ENCODE assay signal across 8 cellular contexts in the genomic region with DNA sequence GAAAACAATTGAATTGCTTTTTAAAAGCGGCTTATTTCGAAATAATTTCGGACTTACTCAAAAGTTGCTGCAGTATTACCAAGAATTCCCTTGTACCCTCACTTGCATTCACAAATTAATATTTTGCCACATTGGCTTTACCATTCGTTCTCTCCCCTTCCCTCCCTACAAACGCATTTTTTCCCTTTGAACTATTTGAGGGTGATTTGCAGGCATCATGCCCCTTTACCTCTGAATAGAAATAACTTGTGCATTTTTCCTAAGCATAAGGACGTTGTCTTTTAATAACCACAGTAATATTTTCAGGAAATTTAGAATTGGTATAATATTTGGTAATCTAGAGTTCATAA. TPM values are rescaled to one million over a fixed set of nuclear protein-coding genes. Genes with fewer than 3 reads are reported as not detected.
DNase-seq lines count a peak whose midpoint lies in the region; ATAC-seq and TF ChIP-seq lines count a peak whose summit lies in the region.

No MANE protein-coding gene starts in this region.

- TF ChIP-seq CTCF in left lung (IDR thresholded peaks at IDR 0.05) (no peak), thyroid gland (IDR thresholded peaks at IDR 0.05) (no peak)

- H3K36me3 Mint-ChIP-seq in activated CD4-positive, alpha-beta T cell treated with anti-CD3 and anti-CD28 coated beads, Interleukin-2, amount 10 ng/mL, durations not matched to agents 7 days and 5 days (ENCODE audit: low read depth) = peaks cover 27% of the 10 kb centered on the region
- H3K36me3 Mint-ChIP-seq in activated naive CD8-positive, alpha-beta T cell treated with anti-CD3 and anti-CD28 coated beads for 36 hours = peaks cover 20% of the 10 kb centered on the region

- H3K9me3 Mint-ChIP-seq in activated CD4-positive, alpha-beta T cell treated with anti-CD3 and anti-CD28 coated beads, Interleukin-2, amount 10 ng/mL, durations not matched to agents 7 days and 5 days = no peaks in the 10 kb centered on the region
- H3K9me3 Mint-ChIP-seq in activated naive CD8-positive, alpha-beta T cell treated with anti-CD3 and anti-CD28 coated beads for 36 hours = no peaks in the 10 kb centered on the region

- peak overlapping the region; percentile 69 for H3K4me3 ChIP-seq in left lung
- H3K4me3 ChIP-seq in thyroid gland (replicated peaks in 1 of 3) = peak overlapping the region; percentile 71 to 92 (median 91)

- no peak for TF ChIP-seq POLR2A in thyroid gland (IDR thresholded peaks at IDR 0.05)

- H3K36me3 ChIP-seq in left lung = peaks cover 0 to 22% of the 10 kb centered on the region in 2 donors
- H3K36me3 ChIP-seq in thyroid gland = peaks cover 16 to 17% of the 10 kb centered on the region in 2 donors

- ATAC-seq in left lung = no peak
- no peak for ATAC-seq in HG02840 (IDR thresholded peaks at IDR 0.05; ENCODE audit: low FRiP score, unreplicated experiment)
- no peak for ATAC-seq in activated CD4-positive, CD25-positive, alpha-beta regulatory T cell treated with anti-CD3 and anti-CD28 coated beads, Interleukin-2, amount 50 U/mL, for 24 hours

- WGBS in thyroid gland, 2 donors = 2 to 4% methylated on average over 6 of the region's 6 CpGs

- H3K27me3 Mint-ChIP-seq in activated CD4-positive, alpha-beta T cell treated with anti-CD3 and anti-CD28 coated beads, Interleukin-2, amount 10 ng/mL, durations not matched to agents 7 days and 5 days = no peaks in the 10 kb centered on the region
- H3K27me3 Mint-ChIP-seq in activated naive CD8-positive, alpha-beta T cell treated with anti-CD3 and anti-CD28 coated beads for 36 hours = no peaks in the 10 kb centered on the region

- peak overlapping the region; percentile 85 for H3K27ac Mint-ChIP-seq in activated CD4-positive, alpha-beta T cell treated with anti-CD3 and anti-CD28 coated beads, Interleukin-2, amount 10 ng/mL, durations not matched to agents 7 days and 5 days
- H3K27ac Mint-ChIP-seq in activated naive CD8-positive, alpha-beta T cell treated with anti-CD3 and anti-CD28 coated beads for 36 hours = peak overlapping the region; percentile 36

- peak overlapping the region in 1 of 2 donors; percentile 70 for H3K27ac ChIP-seq in left lung
- no peak overlapping the region for H3K27ac ChIP-seq in thyroid gland

- DNase-seq in activated CD4-positive, alpha-beta T cell treated with anti-CD3 and anti-CD28 coated beads, Interleukin-2, amount 10 ng/mL, durations not matched to agents 7 days and 5 days = no peak
- DNase-seq in activated CD4-positive, alpha-beta T cell treated with anti-CD3 and anti-CD28 coated beads, Interleukin-2, amount 50 U/mL, for 48 hours = no peak
- DNase-seq in activated naive CD8-positive, alpha-beta T cell treated with anti-CD3 and anti-CD28 coated beads for 36 hours = no peak
- DNase-seq in left lung = no peak
- DNase-seq in thyroid gland = no peak
- DNase-seq in cerebellar nuclear complex (lab: John Stamatoyannopoulos, UW) = no peak

- H3K4me3 Mint-ChIP-seq in activated CD4-positive, alpha-beta T cell treated with anti-CD3 and anti-CD28 coated beads, Interleukin-2, amount 10 ng/mL, durations not matched to agents 7 days and 5 days = peak overlapping the region; percentile 95
- peak overlapping the region; percentile 93 for H3K4me3 Mint-ChIP-seq in activated naive CD8-positive, alpha-beta T cell treated with anti-CD3 and anti-CD28 coated beads for 36 hours

- CTCF ChIA-PET in activated CD4-positive, alpha-beta T cell treated with anti-CD3 and anti-CD28 coated beads, Interleukin-2, amount 10 ng/mL, durations not matched to agents 7 days and 5 days (lab: Charles Lee) = no interaction called here

- intact Hi-C loops in left lung (cut with DNase I) = no loop called here
- intact Hi-C loops in thyroid gland (cut with DNase I) = no loop called here

- POLR2A ChIA-PET in activated CD4-positive, alpha-beta T cell treated with anti-CD3 and anti-CD28 coated beads, Interleukin-2, amount 10 ng/mL, durations not matched to agents 7 days and 5 days (lab: Charles Lee) = no interaction called here

- no peaks in the 10 kb centered on the region for H3K27me3 ChIP-seq in left lung
- H3K27me3 ChIP-seq in thyroid gland = no peaks in the 10 kb centered on the region

- H3K9me3 ChIP-seq in left lung = no peaks in the 10 kb centered on the region
- H3K9me3 ChIP-seq in thyroid gland = no peaks in the 10 kb centered on the region

- H3K4me1 ChIP-seq in left lung (peaks cover 4 to 15% of the 10 kb centered on the region in 2 donors), thyroid gland (no peaks in the 10 kb centered on the region)

- H3K4me1 Mint-ChIP-seq in activated CD4-positive, alpha-beta T cell treated with anti-CD3 and anti-CD28 coated beads, Interleukin-2, amount 10 ng/mL, durations not matched to agents 7 days and 5 days = peaks cover 25% of the 10 kb centered on the region
- H3K4me1 Mint-ChIP-seq in activated naive CD8-positive, alpha-beta T cell treated with anti-CD3 and anti-CD28 coated beads for 36 hours = peaks cover 17% of the 10 kb centered on the region

RNA-seq across cellular contexts. Expression of gene CCDC138, which starts 0.6 kb away (rescaled TPM):
- total RNA-seq in activated CD4-positive, alpha-beta T cell treated with anti-CD3 and anti-CD28 coated beads, Interleukin-2, amount 10 ng/mL, durations not matched to agents 7 days and 5 days = 10 to 100 TPM; 12.1 to 12.8 TPM
- 10 to 100 TPM; 15.0 to 17.0 TPM for total RNA-seq in activated naive CD8-positive, alpha-beta T cell treated with anti-CD3 and anti-CD28 coated beads for 36 hours
- total RNA-seq in left lung (1 to 10 TPM; 3.8 to 4.5 TPM), thyroid gland (1 to 10 TPM; 3.9 to 7.3 (median 5.8) TPM)
